Comparison of ENCODE assay signal across 10 cellular contexts in the genomic region with DNA sequence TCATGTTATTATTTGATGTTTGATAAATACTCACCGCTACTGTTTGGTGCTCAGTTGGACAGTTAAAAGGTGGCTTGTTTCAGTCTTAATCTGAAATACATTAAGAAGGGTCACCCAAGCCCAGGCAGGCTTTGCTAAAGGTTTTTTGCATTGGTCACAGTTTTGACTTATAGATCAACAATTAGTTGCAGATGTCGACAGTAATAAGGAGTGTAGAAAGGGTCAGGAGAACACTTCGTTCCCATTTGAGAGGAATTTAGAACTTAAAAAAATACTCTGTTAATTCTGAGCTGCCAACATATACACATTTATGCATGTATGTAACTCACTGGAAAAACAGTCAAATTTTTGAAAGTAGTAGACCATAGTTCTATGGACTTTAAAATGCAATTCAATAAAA.
"Had no signal": no experiment of that assay in that cellular context is flagged by ENCODE, and none has a peak within 500 bp of the region (broad histone marks: within the 10 kb centered on the region; RNA-seq: fewer than 3 reads in every experiment).

No MANE protein-coding gene starts in this region.

- H3K4me3 ChIP-seq: adrenal gland, dorsolateral prefrontal cortex, ovary, skin epidermis, testis had no signal

- DNase-seq: activated naive CD4-positive, alpha-beta T cell treated with anti-CD3 and anti-CD28 coated beads, Interleukin-2, amount 10 ng/mL, durations not matched to agents 7 days and 5 days; adrenal gland; dorsolateral prefrontal cortex; mesendoderm; ovary; stimulated activated CD4-positive, alpha-beta T cell treated with anti-CD3 and anti-CD28 coated beads, Interleukin-4, amount 100 ng/mL, for 4 hours; stimulated activated naive CD8-positive, alpha-beta T cell treated with anti-CD3 and anti-CD28 coated beads, Interleukin-15, amount 100 ng/mL, for 72 hours; T-helper 17 cell; testis had no signal

- H3K27me3 ChIP-seq: adrenal gland, dorsolateral prefrontal cortex, ovary, testis had no signal

- H3K27ac ChIP-seq: adrenal gland, dorsolateral prefrontal cortex, ovary, testis had no signal

- H3K4me1 ChIP-seq: testis had no signal

- H3K36me3 ChIP-seq: adrenal gland, ovary had no signal

- H3K9me3 ChIP-seq: adrenal gland, ovary, testis had no signal

- ATAC-seq: stimulated activated naive CD8-positive, alpha-beta T cell treated with anti-CD3 and anti-CD28 coated beads, Interleukin-15, amount 100 ng/mL, for 72 hours; T-helper 17 cell had no signal
